Comparison of ENCODE assay signal across 33 cellular contexts in genomic region chr1:39779821-39780220, GRCh38. TPM values are rescaled to one million over a fixed set of nuclear protein-coding genes. Genes with fewer than 3 reads are reported as not detected.
"Had no signal": no experiment of that assay in that cellular context is flagged by ENCODE, and none has a peak within 500 bp of the region (broad histone marks: within the 10 kb centered on the region; RNA-seq: fewer than 3 reads in every experiment).

No MANE protein-coding gene starts in this region.

- H3K27me3 Mint-ChIP-seq: activated CD4-positive, alpha-beta memory T cell treated with anti-CD3 and anti-CD28 coated beads for 36 hours; activated CD4-positive, alpha-beta T cell treated with anti-CD3 and anti-CD28 coated beads for 36 hours had no signal

- H3K4me3 ChIP-seq: esophagus squamous epithelium, gastroesophageal sphincter had no signal

- DNase-seq: activated CD4-positive, alpha-beta memory T cell treated with anti-CD3 and anti-CD28 coated beads for 36 hours; activated CD4-positive, alpha-beta T cell treated with anti-CD3 and anti-CD28 coated beads for 36 hours; activated CD4-positive, alpha-beta T cell treated with anti-CD3 and anti-CD28 coated beads, Interleukin-2, amount 10 ng/mL, durations not matched to agents 24 days and 14 days; activated CD4-positive, CD25-positive, alpha-beta regulatory T cell; activated CD4-positive, CD25-positive, alpha-beta regulatory T cell treated with anti-CD3 and anti-CD28 coated beads, Interleukin-2, amount 50 U/mL, for 72 hours; activated CD8-positive, alpha-beta memory T cell treated with anti-CD3 and anti-CD28 coated beads, Interleukin-2, amount 10 ng/mL, durations not matched to agents 7 days and 5 days; activated CD8-positive, alpha-beta memory T cell treated with anti-CD3 and anti-CD28 coated beads, Interleukin-2, amount 50 U/mL, for 4 hours; activated CD8-positive, alpha-beta T cell treated with anti-CD3 and anti-CD28 coated beads, Interleukin-2, amount 10 ng/mL, durations not matched to agents 7 days and 5 days; activated gamma-delta T cell treated with Interleukin-2 at 50 U/mL for 16 hours; activated naive CD4-positive, alpha-beta T cell treated with anti-CD3 and anti-CD28 coated beads, Interleukin-2, amount 50 U/mL, for 16 hours; activated naive CD4-positive, alpha-beta T cell treated with Interleukin-2 at 50 U/mL for 16 hours; activated T-cell treated with anti-CD3 and anti-CD28 coated beads, Interleukin-2, amount 50 U/mL, for 1 hour; activated T-cell treated with anti-CD3 and anti-CD28 coated beads, Interleukin-2, amount 50 U/mL, for 48 hours; amniotic stem cell; anterior cingulate cortex; brain microvascular endothelial cell; caudate nucleus; cortex of kidney; dermis blood vessel endothelial cell; effector CD4-positive, alpha-beta T cell; effector memory CD8-positive, alpha-beta T cell; esophagus squamous epithelium; foreskin melanocyte; head of caudate nucleus; T-helper 2 cell had no signal

- H3K4me1 ChIP-seq: esophagus squamous epithelium, gastroesophageal sphincter had no signal

- H3K9me3 ChIP-seq: esophagus squamous epithelium, gastroesophageal sphincter had no signal

- H3K9me3 Mint-ChIP-seq: activated CD4-positive, alpha-beta memory T cell treated with anti-CD3 and anti-CD28 coated beads for 36 hours; activated CD4-positive, alpha-beta T cell treated with anti-CD3 and anti-CD28 coated beads, Interleukin-2, amount 10 ng/mL, durations not matched to agents 24 days and 14 days; activated T-helper 1 cell treated with anti-CD3 and anti-CD28 coated beads, Interleukin-12 subunit alpha, Interleukin-12 subunit beta, Interleukin-2, Interleukin-4 antibody, amounts not matched to agents 30 ng/mL and 10 ng/mL and 1 ng/mL, durations not matched to agents 14 hours and 24 hours and 36 hours; activated T-helper 2 cell treated with anti-CD3 and anti-CD28 coated beads, Interferon-gamma antibody, Interleukin-2, Interleukin-4, amounts not matched to agents 10 μg/mL and 5 μg/mL and 100 μg/mL, durations not matched to agents 14 hours and 24 hours and 36 hours; effector memory CD8-positive, alpha-beta T cell had no signal

- H3K36me3 Mint-ChIP-seq: activated CD4-positive, alpha-beta memory T cell treated with anti-CD3 and anti-CD28 coated beads for 36 hours; activated CD8-positive, alpha-beta memory T cell treated with anti-CD3 and anti-CD28 coated beads, Interleukin-2, amount 10 ng/mL, durations not matched to agents 7 days and 5 days; activated naive CD8-positive, alpha-beta T cell had no signal

- H3K4me3 Mint-ChIP-seq: activated CD4-positive, alpha-beta memory T cell treated with anti-CD3 and anti-CD28 coated beads for 36 hours; activated CD4-positive, alpha-beta T cell treated with anti-CD3 and anti-CD28 coated beads for 36 hours; activated CD4-positive, alpha-beta T cell treated with anti-CD3 and anti-CD28 coated beads, Interleukin-2, amount 10 ng/mL, durations not matched to agents 24 days and 14 days; activated CD8-positive, alpha-beta memory T cell treated with anti-CD3 and anti-CD28 coated beads, Interleukin-2, amount 10 ng/mL, durations not matched to agents 7 days and 5 days; activated CD8-positive, alpha-beta T cell treated with anti-CD3 and anti-CD28 coated beads, Interleukin-2, amount 10 ng/mL, durations not matched to agents 7 days and 5 days; activated naive CD8-positive, alpha-beta T cell; activated T-helper 1 cell treated with anti-CD3 and anti-CD28 coated beads, Interleukin-12 subunit alpha, Interleukin-12 subunit beta, Interleukin-2, Interleukin-4 antibody, amounts not matched to agents 30 ng/mL and 10 ng/mL and 1 ng/mL, durations not matched to agents 14 hours and 24 hours and 36 hours; effector memory CD8-positive, alpha-beta T cell had no signal

- H3K36me3 ChIP-seq: brain microvascular endothelial cell, esophagus squamous epithelium, gastroesophageal sphincter had no signal

- H3K4me1 Mint-ChIP-seq: activated CD4-positive, alpha-beta T cell treated with anti-CD3 and anti-CD28 coated beads for 36 hours; activated CD4-positive, alpha-beta T cell treated with anti-CD3 and anti-CD28 coated beads, Interleukin-2, amount 10 ng/mL, durations not matched to agents 24 days and 14 days had no signal

- H3K27me3 ChIP-seq: brain microvascular endothelial cell had no signal

- H3K27ac ChIP-seq: brain microvascular endothelial cell, esophagus squamous epithelium, gastroesophageal sphincter had no signal

- H3K27ac Mint-ChIP-seq: activated CD4-positive, alpha-beta memory T cell treated with anti-CD3 and anti-CD28 coated beads for 36 hours; activated CD4-positive, alpha-beta T cell treated with anti-CD3 and anti-CD28 coated beads for 36 hours; activated CD4-positive, alpha-beta T cell treated with anti-CD3 and anti-CD28 coated beads, Interleukin-2, amount 10 ng/mL, durations not matched to agents 24 days and 14 days; activated CD8-positive, alpha-beta memory T cell treated with anti-CD3 and anti-CD28 coated beads, Interleukin-2, amount 10 ng/mL, durations not matched to agents 7 days and 5 days; activated CD8-positive, alpha-beta T cell treated with anti-CD3 and anti-CD28 coated beads, Interleukin-2, amount 10 ng/mL, durations not matched to agents 7 days and 5 days; activated naive CD8-positive, alpha-beta T cell; activated T-helper 1 cell treated with anti-CD3 and anti-CD28 coated beads, Interleukin-12 subunit alpha, Interleukin-12 subunit beta, Interleukin-2, Interleukin-4 antibody, amounts not matched to agents 30 ng/mL and 10 ng/mL and 1 ng/mL, durations not matched to agents 14 hours and 24 hours and 36 hours; activated T-helper 2 cell treated with anti-CD3 and anti-CD28 coated beads, Interferon-gamma antibody, Interleukin-2, Interleukin-4, amounts not matched to agents 10 μg/mL and 5 μg/mL and 100 μg/mL, durations not matched to agents 14 hours and 24 hours and 36 hours; effector memory CD8-positive, alpha-beta T cell had no signal

RNA-seq across cellular contexts. Expression of gene OXCT2, which starts 8.7 kb away (rescaled TPM):
- total RNA-seq: chondrocyte; T-helper 1 cell treated with Interleukin-12 subunit alpha and Interleukin-12 subunit beta and Interleukin-4 antibody, amounts not matched to agents 30 ng/mL and 1 ng/mL, for 36 hours had no signal

RNA-seq across cellular contexts. Expression of gene BMP8B, which starts 8.8 kb away (rescaled TPM):
- total RNA-seq: fibroblast of lung, glomerular endothelial cell had no signal
